ENCODE assay signal across 9 cellular contexts in the genomic region with DNA sequence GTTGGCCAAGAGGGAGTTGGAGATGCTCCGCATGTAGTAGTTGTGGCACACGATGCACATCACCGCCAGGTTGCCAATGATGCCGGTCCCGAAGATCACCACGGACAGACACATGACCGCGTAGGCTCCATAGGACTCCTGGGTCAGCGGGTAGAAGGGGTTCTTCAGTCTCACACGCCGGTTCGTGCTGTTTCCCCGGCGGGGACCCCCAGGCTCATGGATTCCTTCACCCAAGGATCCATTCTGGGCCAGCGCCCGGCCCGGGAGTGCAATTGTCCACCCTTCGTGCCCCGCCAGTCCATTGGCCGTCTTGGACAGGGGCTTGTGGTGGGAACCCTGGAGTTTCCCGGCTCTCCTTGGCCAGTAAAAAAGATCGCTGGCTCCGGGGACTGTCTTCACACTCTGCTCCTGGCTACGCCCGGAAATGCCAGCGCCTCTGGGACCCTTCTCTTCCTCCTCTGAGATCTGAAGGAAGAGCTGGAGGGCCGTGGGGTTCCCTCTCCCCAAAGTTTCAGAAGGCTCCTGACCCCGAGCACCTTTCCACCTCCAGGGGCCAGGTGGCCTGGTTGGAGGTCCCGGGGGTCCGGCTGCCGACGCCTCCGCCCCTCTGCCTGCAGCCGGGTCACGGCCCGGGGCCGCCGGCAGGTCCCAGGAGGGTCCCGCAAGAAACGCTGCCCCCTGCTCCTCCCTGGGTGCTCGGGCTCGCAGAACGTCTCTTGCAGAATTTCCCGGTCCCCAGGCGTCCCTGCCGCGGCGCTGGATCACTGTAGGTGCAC. TPM values are rescaled to one million over a fixed set of nuclear protein-coding genes. Genes with fewer than 3 reads are reported as not detected.
A peak's percentile ranks its signal among the peaks of the same experiment; 100 is the strongest.
DNase-seq lines count a peak whose midpoint lies in the region; ATAC-seq and TF ChIP-seq lines count a peak whose summit lies in the region.
"Had no signal": no experiment of that assay in that cellular context is flagged by ENCODE, and none has a peak within 500 bp of the region (broad histone marks: within the 10 kb centered on the region; RNA-seq: fewer than 3 reads in every experiment).

No MANE protein-coding gene starts in this region.

- no peaks in the 10 kb centered on the region for H3K36me3 ChIP-seq in transverse colon

- TF ChIP-seq EP300 in transverse colon (IDR thresholded peaks at IDR 0.05; ENCODE audit: low read depth), result no peak

- peaks cover 54% of the 10 kb centered on the region for H3K27me3 Mint-ChIP-seq in activated T-cell treated with anti-CD3 and anti-CD28 coated beads, Interleukin-2, amount 50 U/mL, for 4 hours (ENCODE audit: low read depth)
- H3K27me3 Mint-ChIP-seq in memory B cell, result peaks cover 17% of the 10 kb centered on the region

- WGBS in transverse colon (ENCODE audit: low coverage in 1 of 2), 2 donors, result 20 to 24% methylated on average over 2 to 47 of the region's 48 CpGs

- peaks cover 30% of the 10 kb centered on the region for H3K27me3 ChIP-seq in transverse colon

- peak overlapping the region; percentile 77 for H3K4me3 Mint-ChIP-seq in activated T-cell treated with anti-CD3 and anti-CD28 coated beads, Interleukin-2, amount 50 U/mL, for 4 hours
- H3K4me3 Mint-ChIP-seq in memory B cell, result peak overlapping the region; percentile 84

- no peak for DNase-seq in activated T-cell treated with anti-CD3 and anti-CD28 coated beads, Interleukin-2, amount 50 U/mL, for 4 hours
- DNase-seq in activated T-cell treated with anti-CD3 and anti-CD28 coated beads, Interleukin-2, amount 50 U/mL, for 1 hour, result no peak
- DNase-seq in caudate nucleus (lab: John Stamatoyannopoulos, UW) (peak in 2 of 61 donors; percentile 32 to 39), memory B cell (ENCODE audit: low spot score in 2 of 2) (no peak), transverse colon (no peak), kidney tubule cell (ENCODE audit: low spot score) (no peak)
- no peak for DNase-seq in activated effector memory CD4-positive, alpha-beta T cell treated with Interleukin-2 at 50 U/mL for 16 hours
- DNase-seq: DND-41 had no signal

- in situ Hi-C loops in transverse colon (cut with MboI; ENCODE audit: low pct_ligation_motif_present in 1 of 4, low pct_unique_long_range_greater_than_20kb in 1 of 4, low sequenced_read_pairs in 3 of 4), result no loop called here

- peak in 1 of 2 donors; percentile 15 for ATAC-seq in activated T-cell treated with anti-CD3 and anti-CD28 coated beads, Interleukin-2, amount 50 U/mL, for 4 hours
- ATAC-seq in memory B cell (ENCODE audit: low read depth) (no peak), HG02884 (IDR thresholded peaks at IDR 0.05; ENCODE audit: unreplicated experiment) (no peak)

- peak overlapping the region; percentile 21 to 50 (median 34) for H3K4me3 ChIP-seq in transverse colon

- no peak for TF ChIP-seq CTCF in transverse colon (IDR thresholded peaks at IDR 0.05)

- peaks cover 8 to 28% (median 22%) of the 10 kb centered on the region in 4 donors for H3K4me1 ChIP-seq in transverse colon

- no peak overlapping the region for H3K27ac Mint-ChIP-seq in memory B cell

- intact Hi-C loops in transverse colon (cut with DNase I; ENCODE audit: low total_unique reads), result no loop called here

- no peaks in the 10 kb centered on the region for H3K36me3 Mint-ChIP-seq in activated T-cell treated with anti-CD3 and anti-CD28 coated beads, Interleukin-2, amount 50 U/mL, for 4 hours (ENCODE audit: insufficient read depth)
- no peaks in the 10 kb centered on the region for H3K36me3 Mint-ChIP-seq in memory B cell

- peaks cover 18% of the 10 kb centered on the region for H3K4me1 Mint-ChIP-seq in activated T-cell treated with anti-CD3 and anti-CD28 coated beads, Interleukin-2, amount 50 U/mL, for 4 hours (ENCODE audit: low read depth)
- peaks cover 12% of the 10 kb centered on the region for H3K4me1 Mint-ChIP-seq in memory B cell

- H3K9me3 ChIP-seq in transverse colon, result no peaks in the 10 kb centered on the region

- no peaks in the 10 kb centered on the region for H3K9me3 Mint-ChIP-seq in activated T-cell treated with anti-CD3 and anti-CD28 coated beads, Interleukin-2, amount 50 U/mL, for 4 hours
- H3K9me3 Mint-ChIP-seq in memory B cell, result no peaks in the 10 kb centered on the region

- H3K27ac ChIP-seq in caudate nucleus (ENCODE audit: low read depth, low read length) (peak overlapping the region; percentile 91), transverse colon (peak overlapping the region in 1 of 4 donors; percentile 61)

- TF ChIP-seq POLR2A in transverse colon (IDR thresholded peaks at IDR 0.05), result no peak

RNA-seq across cellular contexts. Expression of gene GPR37, which starts 1.3 kb away (rescaled TPM):
- total RNA-seq in activated T-cell treated with anti-CD3 and anti-CD28 coated beads, Interleukin-2, amount 50 U/mL, for 4 hours, result not detected
- total RNA-seq in transverse colon, result 1 to 10 TPM in 2 of 4 donors, not detected in 2; 1.1 TPM
